In the genomic region with DNA sequence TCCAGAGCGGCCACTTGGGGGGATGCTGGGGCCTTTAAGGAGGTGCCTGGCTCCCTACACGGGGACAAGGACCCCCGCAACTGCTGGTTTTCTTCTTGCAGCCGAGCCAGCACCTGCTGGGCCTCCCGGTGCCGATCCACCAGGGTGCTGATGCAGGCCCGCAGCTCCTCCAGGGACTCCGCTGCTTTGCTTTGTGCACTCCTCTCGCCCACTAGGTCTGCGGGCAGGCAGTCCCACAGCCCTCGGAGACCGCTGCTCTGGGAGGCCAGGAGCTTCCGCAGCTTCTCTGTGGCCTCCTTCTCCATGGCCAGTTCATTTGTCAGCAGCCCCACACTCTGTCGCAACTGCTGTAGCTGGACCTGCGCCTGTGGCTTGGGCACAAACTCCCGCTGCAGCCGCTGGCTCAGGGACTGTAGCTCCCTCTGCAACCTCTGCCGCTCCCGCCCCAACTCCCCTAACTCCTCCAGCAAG, we compare ENCODE assay signal across 1 cellular context.
TF ChIP-seq lines count a peak whose summit lies in the region.

No MANE protein-coding gene starts in this region.

TF ChIP-seq in H1, 55 proteins besides CTCF, POLR2A, EP300 and RAD21:
- TF ChIP-seq RBBP5 (IDR thresholded peaks at IDR 0.05; ENCODE audit: borderline replicate concordance, low read depth, low read length), result no peak
- TF ChIP-seq, protein P1, sequence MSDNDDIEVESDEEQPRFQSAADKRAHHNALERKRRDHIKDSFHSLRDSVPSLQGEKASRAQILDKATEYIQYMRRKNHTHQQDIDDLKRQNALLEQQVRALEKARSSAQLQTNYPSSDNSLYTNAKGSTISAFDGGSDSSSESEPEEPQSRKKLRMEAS (IDR thresholded peaks at IDR 0.05), result no peak; the same call in 1 of the 2 replicates
- TF ChIP-seq, protein P2, sequence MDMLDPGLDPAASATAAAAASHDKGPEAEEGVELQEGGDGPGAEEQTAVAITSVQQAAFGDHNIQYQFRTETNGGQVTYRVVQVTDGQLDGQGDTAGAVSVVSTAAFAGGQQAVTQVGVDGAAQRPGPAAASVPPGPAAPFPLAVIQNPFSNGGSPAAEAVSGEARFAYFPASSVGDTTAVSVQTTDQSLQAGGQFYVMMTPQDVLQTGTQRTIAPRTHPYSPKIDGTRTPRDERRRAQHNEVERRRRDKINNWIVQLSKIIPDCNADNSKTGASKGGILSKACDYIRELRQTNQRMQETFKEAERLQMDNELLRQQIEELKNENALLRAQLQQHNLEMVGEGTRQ (IDR thresholded peaks at IDR 0.05; ENCODE audit: low read length), result no peak
- TF ChIP-seq CHD1 (IDR thresholded peaks at IDR 0.05; ENCODE audit: low read depth, low read length), result no peak
- no peak for TF ChIP-seq ZNF274 (IDR thresholded peaks at IDR 0.05; ENCODE audit: borderline replicate concordance, extremely low read depth, low read length)
- TF ChIP-seq, protein P3, sequence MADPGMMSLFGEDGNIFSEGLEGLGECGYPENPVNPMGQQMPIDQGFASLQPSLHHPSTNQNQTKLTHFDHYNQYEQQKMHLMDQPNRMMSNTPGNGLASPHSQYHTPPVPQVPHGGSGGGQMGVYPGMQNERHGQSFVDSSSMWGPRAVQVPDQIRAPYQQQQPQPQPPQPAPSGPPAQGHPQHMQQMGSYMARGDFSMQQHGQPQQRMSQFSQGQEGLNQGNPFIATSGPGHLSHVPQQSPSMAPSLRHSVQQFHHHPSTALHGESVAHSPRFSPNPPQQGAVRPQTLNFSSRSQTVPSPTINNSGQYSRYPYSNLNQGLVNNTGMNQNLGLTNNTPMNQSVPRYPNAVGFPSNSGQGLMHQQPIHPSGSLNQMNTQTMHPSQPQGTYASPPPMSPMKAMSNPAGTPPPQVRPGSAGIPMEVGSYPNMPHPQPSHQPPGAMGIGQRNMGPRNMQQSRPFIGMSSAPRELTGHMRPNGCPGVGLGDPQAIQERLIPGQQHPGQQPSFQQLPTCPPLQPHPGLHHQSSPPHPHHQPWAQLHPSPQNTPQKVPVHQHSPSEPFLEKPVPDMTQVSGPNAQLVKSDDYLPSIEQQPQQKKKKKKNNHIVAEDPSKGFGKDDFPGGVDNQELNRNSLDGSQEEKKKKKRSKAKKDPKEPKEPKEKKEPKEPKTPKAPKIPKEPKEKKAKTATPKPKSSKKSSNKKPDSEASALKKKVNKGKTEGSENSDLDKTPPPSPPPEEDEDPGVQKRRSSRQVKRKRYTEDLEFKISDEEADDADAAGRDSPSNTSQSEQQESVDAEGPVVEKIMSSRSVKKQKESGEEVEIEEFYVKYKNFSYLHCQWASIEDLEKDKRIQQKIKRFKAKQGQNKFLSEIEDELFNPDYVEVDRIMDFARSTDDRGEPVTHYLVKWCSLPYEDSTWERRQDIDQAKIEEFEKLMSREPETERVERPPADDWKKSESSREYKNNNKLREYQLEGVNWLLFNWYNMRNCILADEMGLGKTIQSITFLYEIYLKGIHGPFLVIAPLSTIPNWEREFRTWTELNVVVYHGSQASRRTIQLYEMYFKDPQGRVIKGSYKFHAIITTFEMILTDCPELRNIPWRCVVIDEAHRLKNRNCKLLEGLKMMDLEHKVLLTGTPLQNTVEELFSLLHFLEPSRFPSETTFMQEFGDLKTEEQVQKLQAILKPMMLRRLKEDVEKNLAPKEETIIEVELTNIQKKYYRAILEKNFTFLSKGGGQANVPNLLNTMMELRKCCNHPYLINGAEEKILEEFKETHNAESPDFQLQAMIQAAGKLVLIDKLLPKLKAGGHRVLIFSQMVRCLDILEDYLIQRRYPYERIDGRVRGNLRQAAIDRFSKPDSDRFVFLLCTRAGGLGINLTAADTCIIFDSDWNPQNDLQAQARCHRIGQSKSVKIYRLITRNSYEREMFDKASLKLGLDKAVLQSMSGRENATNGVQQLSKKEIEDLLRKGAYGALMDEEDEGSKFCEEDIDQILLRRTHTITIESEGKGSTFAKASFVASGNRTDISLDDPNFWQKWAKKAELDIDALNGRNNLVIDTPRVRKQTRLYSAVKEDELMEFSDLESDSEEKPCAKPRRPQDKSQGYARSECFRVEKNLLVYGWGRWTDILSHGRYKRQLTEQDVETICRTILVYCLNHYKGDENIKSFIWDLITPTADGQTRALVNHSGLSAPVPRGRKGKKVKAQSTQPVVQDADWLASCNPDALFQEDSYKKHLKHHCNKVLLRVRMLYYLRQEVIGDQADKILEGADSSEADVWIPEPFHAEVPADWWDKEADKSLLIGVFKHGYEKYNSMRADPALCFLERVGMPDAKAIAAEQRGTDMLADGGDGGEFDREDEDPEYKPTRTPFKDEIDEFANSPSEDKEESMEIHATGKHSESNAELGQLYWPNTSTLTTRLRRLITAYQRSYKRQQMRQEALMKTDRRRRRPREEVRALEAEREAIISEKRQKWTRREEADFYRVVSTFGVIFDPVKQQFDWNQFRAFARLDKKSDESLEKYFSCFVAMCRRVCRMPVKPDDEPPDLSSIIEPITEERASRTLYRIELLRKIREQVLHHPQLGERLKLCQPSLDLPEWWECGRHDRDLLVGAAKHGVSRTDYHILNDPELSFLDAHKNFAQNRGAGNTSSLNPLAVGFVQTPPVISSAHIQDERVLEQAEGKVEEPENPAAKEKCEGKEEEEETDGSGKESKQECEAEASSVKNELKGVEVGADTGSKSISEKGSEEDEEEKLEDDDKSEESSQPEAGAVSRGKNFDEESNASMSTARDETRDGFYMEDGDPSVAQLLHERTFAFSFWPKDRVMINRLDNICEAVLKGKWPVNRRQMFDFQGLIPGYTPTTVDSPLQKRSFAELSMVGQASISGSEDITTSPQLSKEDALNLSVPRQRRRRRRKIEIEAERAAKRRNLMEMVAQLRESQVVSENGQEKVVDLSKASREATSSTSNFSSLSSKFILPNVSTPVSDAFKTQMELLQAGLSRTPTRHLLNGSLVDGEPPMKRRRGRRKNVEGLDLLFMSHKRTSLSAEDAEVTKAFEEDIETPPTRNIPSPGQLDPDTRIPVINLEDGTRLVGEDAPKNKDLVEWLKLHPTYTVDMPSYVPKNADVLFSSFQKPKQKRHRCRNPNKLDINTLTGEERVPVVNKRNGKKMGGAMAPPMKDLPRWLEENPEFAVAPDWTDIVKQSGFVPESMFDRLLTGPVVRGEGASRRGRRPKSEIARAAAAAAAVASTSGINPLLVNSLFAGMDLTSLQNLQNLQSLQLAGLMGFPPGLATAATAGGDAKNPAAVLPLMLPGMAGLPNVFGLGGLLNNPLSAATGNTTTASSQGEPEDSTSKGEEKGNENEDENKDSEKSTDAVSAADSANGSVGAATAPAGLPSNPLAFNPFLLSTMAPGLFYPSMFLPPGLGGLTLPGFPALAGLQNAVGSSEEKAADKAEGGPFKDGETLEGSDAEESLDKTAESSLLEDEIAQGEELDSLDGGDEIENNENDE (IDR thresholded peaks at IDR 0.05; ENCODE audit: insufficient replicate concordance, low read length), result no peak
- TF ChIP-seq JUND (IDR thresholded peaks at IDR 0.05; ENCODE audit: low read length), result no peak
- peak; percentile 67 for TF ChIP-seq CEBPB (IDR thresholded peaks at IDR 0.05; ENCODE audit: low read depth, low read length)
- no peak for TF ChIP-seq MAFK (IDR thresholded peaks at IDR 0.05; ENCODE audit: low read depth, low read length)
- TF ChIP-seq POLR2AphosphoS5 (IDR thresholded peaks at IDR 0.05; ENCODE audit: low read depth, low read length), result no peak; the same call in 1 of the 2 replicates
- TF ChIP-seq EZH2 (IDR thresholded peaks at IDR 0.05; ENCODE audit: low read depth, low read length, severe bottlenecking), result no peak
- peak; percentile 13 for TF ChIP-seq ASH2L (IDR thresholded peaks at IDR 0.05; ENCODE audit: low read length)
- no peak for TF ChIP-seq SIRT6 (IDR thresholded peaks at IDR 0.05; ENCODE audit: low read length)
- TF ChIP-seq SAP30 (IDR thresholded peaks at IDR 0.05; ENCODE audit: insufficient read depth, insufficient replicate concordance, low read length), result no peak
- TF ChIP-seq TBP (IDR thresholded peaks at IDR 0.05; ENCODE audit: low read depth, low read length), result no peak
- TF ChIP-seq SIX5 (IDR thresholded peaks at IDR 0.05; ENCODE audit: low read depth, low read length), result no peak
- TF ChIP-seq, protein P4, sequence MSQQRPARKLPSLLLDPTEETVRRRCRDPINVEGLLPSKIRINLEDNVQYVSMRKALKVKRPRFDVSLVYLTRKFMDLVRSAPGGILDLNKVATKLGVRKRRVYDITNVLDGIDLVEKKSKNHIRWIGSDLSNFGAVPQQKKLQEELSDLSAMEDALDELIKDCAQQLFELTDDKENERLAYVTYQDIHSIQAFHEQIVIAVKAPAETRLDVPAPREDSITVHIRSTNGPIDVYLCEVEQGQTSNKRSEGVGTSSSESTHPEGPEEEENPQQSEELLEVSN (IDR thresholded peaks at IDR 0.05), result 0 out of 2 replicates have a peak, but pooled peaks have one; percentile 1
- no peak for TF ChIP-seq CHD2 (IDR thresholded peaks at IDR 0.05; ENCODE audit: low read length)
- TF ChIP-seq PHF8 (conservative IDR thresholded peaks at IDR 0.05; ENCODE audit: low read depth, low read length), result no peak
- no peak for TF ChIP-seq CREB1 (IDR thresholded peaks at IDR 0.05)
- TF ChIP-seq GTF2F1 (IDR thresholded peaks at IDR 0.05; ENCODE audit: borderline replicate concordance, low read depth, low read length), result no peak
- no peak for TF ChIP-seq NRF1 (IDR thresholded peaks at IDR 0.05; ENCODE audit: low read depth, low read length)
- 0 out of 2 replicates have a peak, but pooled peaks have one; percentile 22 for TF ChIP-seq TAF1 (IDR thresholded peaks at IDR 0.05; ENCODE audit: low read depth, low read length)
- TF ChIP-seq SUZ12 (IDR thresholded peaks at IDR 0.05; ENCODE audit: low read length), result peak; percentile 55; the same call in 1 of the 2 replicates
- no peak for TF ChIP-seq RFX5 (IDR thresholded peaks at IDR 0.05; ENCODE audit: borderline replicate concordance, low read depth, low read length)
- TF ChIP-seq HDAC6 (IDR thresholded peaks at IDR 0.05; ENCODE audit: low read depth, low read length), result no peak
- TF ChIP-seq BCL11A (IDR thresholded peaks at IDR 0.05; ENCODE audit: low read depth in 2 of 2, low read length in 2 of 2), result no peak
- TF ChIP-seq BACH1 (IDR thresholded peaks at IDR 0.05; ENCODE audit: low read length), result no peak
- no peak for TF ChIP-seq SRF (IDR thresholded peaks at IDR 0.05; ENCODE audit: low read depth, low read length)
- no peak for TF ChIP-seq HDAC2 (IDR thresholded peaks at IDR 0.05; ENCODE audit: borderline replicate concordance in 1 of 2, low read depth in 2 of 2, low read length in 2 of 2)
- no peak for TF ChIP-seq TAF7 (optimal IDR thresholded peaks at IDR 0.05; ENCODE audit: borderline replicate concordance, low read depth, low read length)
- TF ChIP-seq KDM4A (IDR thresholded peaks at IDR 0.05; ENCODE audit: low read depth, low read length, severe bottlenecking), result no peak
- TF ChIP-seq SP2 (IDR thresholded peaks at IDR 0.05; ENCODE audit: low read length), result no peak
- no peak for TF ChIP-seq SP1 (IDR thresholded peaks at IDR 0.05; ENCODE audit: low read depth, low read length)
- no peak for TF ChIP-seq RNF2 (IDR thresholded peaks at IDR 0.05; ENCODE audit: borderline replicate concordance, low read depth, low read length, missing control alignments, poor library complexity, severe bottlenecking)
- no peak for TF ChIP-seq JUN (IDR thresholded peaks at IDR 0.05; ENCODE audit: low read depth, low read length)
- no peak for TF ChIP-seq POU5F1 (IDR thresholded peaks at IDR 0.05; ENCODE audit: low read depth, low read length)
- TF ChIP-seq, protein P5, sequence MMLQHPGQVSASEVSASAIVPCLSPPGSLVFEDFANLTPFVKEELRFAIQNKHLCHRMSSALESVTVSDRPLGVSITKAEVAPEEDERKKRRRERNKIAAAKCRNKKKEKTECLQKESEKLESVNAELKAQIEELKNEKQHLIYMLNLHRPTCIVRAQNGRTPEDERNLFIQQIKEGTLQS (IDR thresholded peaks at IDR 0.05; ENCODE audit: insufficient read depth, low read depth, low read length), result no peak
- peak in 1 of 2 experiments; percentile 33; a peak in 1 of 4 replicates for TF ChIP-seq SIN3A (conservative IDR thresholded peaks at IDR 0.05 in 1 of 2, IDR thresholded peaks at IDR 0.05 in 1 of 2; ENCODE audit: low read depth in 1 of 2, low read length in 2 of 2)
